Comparison of ENCODE assay signal across 8 cellular contexts in the genomic region with DNA sequence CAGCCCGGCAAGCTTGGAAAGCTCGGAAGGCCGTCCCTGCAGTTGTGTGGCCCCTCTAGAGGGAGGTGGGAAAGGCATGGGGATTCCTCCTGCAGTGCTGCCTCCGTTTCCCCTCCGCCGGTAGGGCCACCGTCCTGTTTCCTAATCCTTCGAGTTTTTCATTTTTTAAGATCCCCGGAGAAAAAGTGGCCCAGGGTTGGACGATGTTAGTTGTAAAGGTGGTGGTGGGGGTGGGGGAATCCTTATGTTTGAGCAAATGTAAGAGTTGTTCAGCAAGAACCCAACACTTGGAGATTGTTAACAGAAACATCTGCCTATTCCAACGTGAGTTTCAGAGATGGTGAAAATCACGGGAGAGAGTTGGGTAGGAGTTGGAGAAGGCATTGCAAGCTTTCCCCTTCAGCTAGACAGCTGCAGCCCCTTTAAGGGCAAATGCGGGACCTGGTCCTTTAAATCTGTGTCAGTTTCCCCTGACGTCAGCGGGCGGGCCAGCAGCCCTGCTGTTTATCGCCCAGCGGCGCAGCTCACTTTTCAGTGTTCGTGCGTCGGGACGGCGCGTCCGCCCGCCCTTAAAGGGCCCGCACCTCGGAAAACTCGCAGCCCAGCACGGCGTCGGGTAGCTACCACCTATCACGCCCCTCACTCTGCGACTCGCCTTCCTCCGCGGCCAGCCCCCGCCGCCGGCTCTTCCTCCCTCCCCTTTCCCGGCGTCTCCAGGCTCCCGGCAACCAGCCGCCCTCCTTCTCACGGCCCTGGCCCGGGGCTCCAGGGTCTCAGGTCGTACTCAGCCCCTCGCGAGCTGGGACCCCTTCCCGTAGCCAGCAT. TPM values are rescaled to one million over a fixed set of nuclear protein-coding genes. Genes with fewer than 3 reads are reported as not detected.
A peak's percentile ranks its signal among the peaks of the same experiment; 100 is the strongest.
DNase-seq lines count a peak whose midpoint lies in the region; ATAC-seq and TF ChIP-seq lines count a peak whose summit lies in the region.

A gene (plus strand): TSS at position 534 of the 825 bp plus-strand sequence. CDS start 521 bp downstream, outside the sequence.

- TF ChIP-seq CTCF in GM06990 (IDR thresholded peaks at IDR 0.05; ENCODE audit: insufficient read depth, low read length, poor library complexity, severe bottlenecking): no peak

- H3K36me3 ChIP-seq in GM06990 (ENCODE audit: control insufficient read depth, insufficient read depth, low read length): peaks cover 6% of the 10 kb centered on the region

- H3K9me3 Mint-ChIP-seq in activated naive CD4-positive, alpha-beta T cell treated with anti-CD3 and anti-CD28 coated beads, Interleukin-2, amount 50 U/mL, for 72 hours: no peaks in the 10 kb centered on the region

- peak within 1 kb of the TSS; percentile 73 for H3K27ac ChIP-seq in temporal lobe (ENCODE audit: low read depth, low read length)

- DNase-seq in GM06990 (ENCODE audit: extremely low read depth, insufficient read length) (peak; percentile 91), NCI-H1092 treated with DMSO at 0.1 percent for 48 hours (lab: John Stamatoyannopoulos, UW) (peak; percentile 93), SKM-1 (lab: John Stamatoyannopoulos, UW; ENCODE audit: unreplicated experiment) (peak; percentile 62), glomerular endothelial cell (ENCODE audit: extremely low read depth, low read depth, low spot score) (peak; percentile 62), occipital lobe (lab: John Stamatoyannopoulos, UW) (peak; percentile 90)
- peak; percentile 80 to 83 for DNase-seq in activated naive CD4-positive, alpha-beta T cell treated with anti-CD3 and anti-CD28 coated beads, Interleukin-2, amount 50 U/mL, for 72 hours (ENCODE audit: low spot score in 2 of 2)

- peak; percentile 92 for ATAC-seq in HG02610 (IDR thresholded peaks at IDR 0.05; ENCODE audit: unreplicated experiment)
- ATAC-seq in activated naive CD4-positive, alpha-beta T cell treated with anti-CD3 and anti-CD28 coated beads, Interleukin-2, amount 50 U/mL, for 72 hours: peak; percentile 94 to 95

- H3K27me3 ChIP-seq in GM06990 (replicated peaks; ENCODE audit: control insufficient read depth, insufficient read depth, low read length): no peaks in the 10 kb centered on the region

- peaks cover 6 to 7% of the 10 kb centered on the region in 2 donors for H3K36me3 Mint-ChIP-seq in activated naive CD4-positive, alpha-beta T cell treated with anti-CD3 and anti-CD28 coated beads, Interleukin-2, amount 50 U/mL, for 72 hours

- peak within 1 kb of the TSS; percentile 85 for H3K4me3 ChIP-seq in GM06990 (replicated peaks; ENCODE audit: low read depth, low read length)

- peak within 1 kb of the TSS; percentile 87 to 94 for H3K27ac Mint-ChIP-seq in activated naive CD4-positive, alpha-beta T cell treated with anti-CD3 and anti-CD28 coated beads, Interleukin-2, amount 50 U/mL, for 72 hours

RNA-seq across cellular contexts. Expression of the gene that starts here (rescaled TPM):
- total RNA-seq in activated naive CD4-positive, alpha-beta T cell treated with anti-CD3 and anti-CD28 coated beads, Interleukin-2, amount 50 U/mL, for 72 hours: 10 to 100 TPM; 20.9 to 32.0 TPM
- total RNA-seq in glomerular endothelial cell: 16.8 and 21.5 TPM in 2 replicates
- 8.1 TPM for total RNA-seq in occipital lobe
- total RNA-seq in temporal lobe: 11.3 TPM

Comparison
In these comparisons a context has a peak if more than half of its experiments do, and no peak if none do; other contexts are left out.
1. Peak in every context shown above with its lines: DNase-seq, ATAC-seq, H3K4me3 ChIP-seq and H3K27ac ChIP-seq.